ENCODE assay signal across 17 cellular contexts in genomic region chr9:127518091-127518856, GRCh38.
DNase-seq lines count a peak whose midpoint lies in the region; ATAC-seq, FAIRE-seq and TF ChIP-seq lines count a peak whose summit lies in the region.
"Had no signal": no experiment of that assay in that cellular context is flagged by ENCODE, and none has a peak within 500 bp of the region (broad histone marks: within the 10 kb centered on the region; RNA-seq: fewer than 3 reads in every experiment).

No MANE protein-coding gene starts in this region.

- H3K4me3 ChIP-seq in GM23248 (no peak overlapping the region), keratinocyte (ENCODE audit: control insufficient read depth in 2 of 3, extremely low read depth in 1 of 3, insufficient read depth in 2 of 3, low read depth in 1 of 3, low read length in 3 of 3) (no peak overlapping the region), gastrocnemius medialis (no peak overlapping the region), small intestine (ENCODE audit: low read depth in 1 of 2, low read length in 2 of 2) (no peak overlapping the region), Caco-2 (ENCODE audit: low read depth, low read length) (no peak overlapping the region), suprapubic skin (no peak overlapping the region)
- H3K4me3 ChIP-seq: pancreas had no signal

- H2AFZ ChIP-seq in GM23248 = no peak overlapping the region
- H2AFZ ChIP-seq in keratinocyte (ENCODE audit: control insufficient read depth, low read length) = no peak overlapping the region

- FAIRE-seq in keratinocyte (lab: Jason Lieb, UNC) = no peak
- FAIRE-seq in small intestine (lab: Jason Lieb, UNC) = no peak
- FAIRE-seq: pancreas, TTC549 had no signal

- peak overlapping the region; percentile 77 for H3K27ac Mint-ChIP-seq in T-helper 17 cell
- no peak overlapping the region for H3K27ac Mint-ChIP-seq in Caco-2 (ENCODE audit: unreplicated experiment)
- H3K27ac Mint-ChIP-seq: CD4-positive, alpha-beta T cell had no signal

- H3K79me2 ChIP-seq in GM23248 (ENCODE audit: insufficient read depth) (peaks cover 63% of the 10 kb centered on the region), keratinocyte (ENCODE audit: control insufficient read depth, insufficient read depth, low read length) (peaks cover 42% of the 10 kb centered on the region)

- H4K20me1 ChIP-seq in GM23248 (ENCODE audit: insufficient read depth) (no peaks in the 10 kb centered on the region), keratinocyte (ENCODE audit: control insufficient read depth, extremely low read depth, insufficient read depth, low read length) (peaks cover 7% of the 10 kb centered on the region)

- H3K4me1 Mint-ChIP-seq in T-helper 17 cell = peaks cover 6% of the 10 kb centered on the region
- H3K4me1 Mint-ChIP-seq in Caco-2 (ENCODE audit: low read depth, unreplicated experiment) = no peaks in the 10 kb centered on the region

- CTCF ChIA-PET in Caco-2 (lab: Charles Lee) = no interaction called here

- dilution Hi-C loops in keratinocyte (cut with MboI; ENCODE audit: extremely low pct_ligation_motif_present, low sequenced_read_pairs) = no loop called here

- H3K27me3 Mint-ChIP-seq in T-helper 17 cell (no peaks in the 10 kb centered on the region), Caco-2 (ENCODE audit: insufficient read depth, unreplicated experiment) (no peaks in the 10 kb centered on the region)
- H3K27me3 Mint-ChIP-seq: CD4-positive, alpha-beta T cell; stimulated activated naive CD8-positive, alpha-beta T cell treated with anti-CD3 and anti-CD28 coated beads, Interleukin-15, amount 100 ng/mL, for 72 hours had no signal

- H3K27me3 ChIP-seq in GM23248 (replicated peaks; ENCODE audit: insufficient read depth) (no peaks in the 10 kb centered on the region), keratinocyte (ENCODE audit: control insufficient read depth, extremely low read depth, insufficient read depth, low read length) (no peaks in the 10 kb centered on the region), gastrocnemius medialis (no peaks in the 10 kb centered on the region), small intestine (ENCODE audit: control insufficient read depth in 2 of 2, insufficient read depth in 2 of 2, low read length in 2 of 2) (no peaks in the 10 kb centered on the region), Caco-2 (replicated peaks; ENCODE audit: control insufficient read depth, insufficient read depth, low read length) (no peaks in the 10 kb centered on the region), suprapubic skin (no peaks in the 10 kb centered on the region)
- H3K27me3 ChIP-seq: pancreas had no signal

- no TSS peak for BruUV-seq in Caco-2 (replicated peaks; lab: Mats Ljungman, UMichigan)

- TF ChIP-seq CTCF in keratinocyte (optimal IDR thresholded peaks at IDR 0.05 in 1 of 3, IDR thresholded peaks at IDR 0.05 in 1 of 3, conservative IDR thresholded peaks at IDR 0.05 in 1 of 3; ENCODE audit: extremely low read depth in 1 of 3, insufficient read depth in 2 of 3, low read length in 3 of 3) (no peak), gastrocnemius medialis (IDR thresholded peaks at IDR 0.05 in 4 of 5, conservative IDR thresholded peaks at IDR 0.05 in 1 of 5) (no peak), Caco-2 (IDR thresholded peaks at IDR 0.05; ENCODE audit: insufficient read depth in 1 of 2, low read depth in 1 of 2, low read length in 1 of 2, severe bottlenecking in 1 of 2, unreplicated experiment in 1 of 2) (no peak), suprapubic skin (IDR thresholded peaks at IDR 0.05) (no peak)

- ATAC-seq in T-helper 17 cell = no peak
- peak in 1 of 2 donors; percentile 30 for ATAC-seq in gastrocnemius medialis
- no peak for ATAC-seq in GM21526 (IDR thresholded peaks at IDR 0.05; ENCODE audit: low FRiP score, unreplicated experiment)
- ATAC-seq: pancreas had no signal

- no peaks in the 10 kb centered on the region for H3K36me3 Mint-ChIP-seq in T-helper 17 cell (ENCODE audit: low read depth)
- H3K36me3 Mint-ChIP-seq in Caco-2 (ENCODE audit: insufficient read depth, unreplicated experiment) = peaks cover 51% of the 10 kb centered on the region

- H3K4me1 ChIP-seq in GM23248 (ENCODE audit: insufficient read depth) (peaks cover 50% of the 10 kb centered on the region), keratinocyte (ENCODE audit: control insufficient read depth, extremely low read depth, insufficient read depth, low read length) (peaks cover 42% of the 10 kb centered on the region), gastrocnemius medialis (peaks cover 12 to 18% of the 10 kb centered on the region in 2 donors), small intestine (ENCODE audit: control insufficient read depth in 2 of 2, insufficient read depth in 1 of 2, low read depth in 1 of 2, low read length in 1 of 2) (peaks cover 0 to 9% of the 10 kb centered on the region in 2 donors), Caco-2 (no peaks in the 10 kb centered on the region), suprapubic skin (peaks cover 34% of the 10 kb centered on the region)

- H3F3A ChIP-seq in GM23248 (ENCODE audit: insufficient read depth) = peaks cover 82% of the 10 kb centered on the region

- POLR2A ChIA-PET in Caco-2 (lab: Charles Lee) = no interaction called here

- intact Hi-C loops in gastrocnemius medialis (cut with DNase I; ENCODE audit: low total_unique reads) (no loop called here), Caco-2 (cut with micrococcal nuclease; ENCODE audit: unreplicated experiment) (no loop called here)

- peaks cover 48% of the 10 kb centered on the region for H3K36me3 ChIP-seq in GM23248 (ENCODE audit: low read depth)
- peaks cover 33 to 44% of the 10 kb centered on the region in 2 experiments for H3K36me3 ChIP-seq in keratinocyte (ENCODE audit: control insufficient read depth in 2 of 2, extremely low read depth in 1 of 2, insufficient read depth in 2 of 2, low read length in 2 of 2)
- no peaks in the 10 kb centered on the region for H3K36me3 ChIP-seq in gastrocnemius medialis
- peaks cover 2 to 9% of the 10 kb centered on the region in 2 donors for H3K36me3 ChIP-seq in small intestine (ENCODE audit: control insufficient read depth in 2 of 2, insufficient read depth in 2 of 2, low read length in 2 of 2)
- H3K36me3 ChIP-seq in Caco-2 (ENCODE audit: control insufficient read depth, insufficient read depth, low read length) = no peaks in the 10 kb centered on the region; the same call in 1 of the 2 replicates
- peaks cover 70% of the 10 kb centered on the region for H3K36me3 ChIP-seq in suprapubic skin

- H3K4me2 ChIP-seq in GM23248 (ENCODE audit: unreplicated experiment) = peak overlapping the region; percentile 28
- no peak overlapping the region for H3K4me2 ChIP-seq in keratinocyte (ENCODE audit: control insufficient read depth, extremely low read depth, insufficient read depth, low read depth, low read length)

- H3K9me1 ChIP-seq in keratinocyte (ENCODE audit: control insufficient read depth, extremely low read depth, insufficient read depth, low read length) = no peaks in the 10 kb centered on the region

- H3K9me3 ChIP-seq in GM23248 (ENCODE audit: low read depth) (no peaks in the 10 kb centered on the region), T-helper 17 cell (ENCODE audit: control insufficient read depth, low read length, poor library complexity, severe bottlenecking) (no peaks in the 10 kb centered on the region), keratinocyte (ENCODE audit: control insufficient read depth, low read depth, low read length) (no peaks in the 10 kb centered on the region), gastrocnemius medialis (no peaks in the 10 kb centered on the region), small intestine (ENCODE audit: control insufficient read depth, low read depth) (no peaks in the 10 kb centered on the region), Caco-2 (peaks cover 1% of the 10 kb centered on the region), suprapubic skin (no peaks in the 10 kb centered on the region)
- H3K9me3 ChIP-seq: pancreas had no signal

- TF ChIP-seq POLR2A in gastrocnemius medialis (IDR thresholded peaks at IDR 0.05) (no peak), suprapubic skin (IDR thresholded peaks at IDR 0.05) (no peak)

- in situ Hi-C loops in GM23248 (cut with MboI) = no loop called here
- in situ Hi-C loops in gastrocnemius medialis (cut with MboI; ENCODE audit: low sequenced_read_pairs in 4 of 4) = no loop called here

- peak overlapping the region; percentile 91 for H3K27ac ChIP-seq in GM23248
- H3K27ac ChIP-seq in keratinocyte (ENCODE audit: control insufficient read depth, insufficient read depth, low read length) = peak overlapping the region; percentile 17
- H3K27ac ChIP-seq in gastrocnemius medialis = peak overlapping the region in 3 of 4 donors; percentile 49 to 84 (median 53)
- peak overlapping the region in 1 of 2 donors; percentile 57 for H3K27ac ChIP-seq in small intestine (ENCODE audit: low read depth in 1 of 2, low read length in 1 of 2)
- no peak overlapping the region for H3K27ac ChIP-seq in suprapubic skin

- TF ChIP-seq EP300 in suprapubic skin (IDR thresholded peaks at IDR 0.05) = no peak

- H3K9me2 ChIP-seq in GM23248 (ENCODE audit: insufficient read depth) = no peaks in the 10 kb centered on the region

- H3K9ac ChIP-seq in GM23248 (peak overlapping the region; percentile 59), keratinocyte (ENCODE audit: control insufficient read depth, extremely low read depth, insufficient read depth, low read length) (no peak overlapping the region)

- H3K4me3 Mint-ChIP-seq in T-helper 17 cell (no peak overlapping the region), Caco-2 (ENCODE audit: unreplicated experiment) (no peak overlapping the region)
- H3K4me3 Mint-ChIP-seq: CD4-positive, alpha-beta T cell had no signal

- no peaks in the 10 kb centered on the region for H3K9me3 Mint-ChIP-seq in Caco-2 (ENCODE audit: unreplicated experiment)
- H3K9me3 Mint-ChIP-seq: CD4-positive, alpha-beta T cell had no signal

- 93% methylated on average over 13 of the region's 13 CpGs for WGBS in GM23248 (ENCODE audit: low coverage in 1 of 2, low lambda C conversion rate in 2 of 2, missing lambda C conversion rate in 2 of 2), 2 experiments
- WGBS in small intestine, 3 donors = 60 to 80% (median 75%) methylated on average over 13 of the region's 13 CpGs
- 92% methylated on average over 12 of the region's 13 CpGs for WGBS in suprapubic skin

- DNase-seq in GM23248 = no peak
- DNase-seq in T-helper 17 cell = no peak
- DNase-seq in keratinocyte (ENCODE audit: low read depth, low spot score) = no peak
- DNase-seq in gastrocnemius medialis = no peak
- no peak for DNase-seq in small intestine
- DNase-seq in Caco-2 = no peak
- DNase-seq in suprapubic skin (ENCODE audit: low spot score in 2 of 2) = no peak
- DNase-seq: activated CD8-positive, alpha-beta memory T cell treated with anti-CD3 and anti-CD28 coated beads, Interleukin-2, amount 50 U/mL, for 4 hours; CD4-positive, alpha-beta T cell; effector CD4-positive, alpha-beta T cell; NCI-H1417; NCI-H446 treated with DMSO at 0.1 percent for 48 hours; stimulated activated CD4-positive, alpha-beta T cell treated with anti-CD3 and anti-CD28 coated beads, Interleukin-4, amount 100 ng/mL, for 24 hours; stimulated activated naive CD8-positive, alpha-beta T cell treated with anti-CD3 and anti-CD28 coated beads, Interleukin-15, amount 100 ng/mL, for 72 hours had no signal
